In the genomic region with DNA sequence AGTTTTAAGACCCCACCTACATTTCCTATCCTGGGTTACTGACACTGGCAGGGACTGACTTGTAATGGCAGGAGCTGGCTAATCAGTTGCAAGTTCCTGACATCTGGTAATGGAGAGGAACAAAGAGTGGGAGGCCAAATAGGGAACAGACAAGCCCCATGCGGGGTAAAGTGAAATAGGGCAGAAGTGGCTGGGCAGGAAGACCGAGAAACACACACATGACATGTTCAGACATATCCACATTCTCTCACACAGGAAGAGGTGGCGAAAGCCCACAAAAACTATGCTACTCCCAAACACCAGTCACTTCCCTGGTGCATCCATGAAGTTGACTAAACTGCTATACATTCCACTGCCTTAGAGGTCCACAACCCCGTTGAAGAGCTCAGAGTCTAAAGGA, we compare ENCODE assay signal across 9 cellular contexts.
DNase-seq lines count a peak whose midpoint lies in the region; ATAC-seq, FAIRE-seq and TF ChIP-seq lines count a peak whose summit lies in the region.
"Had no signal": no experiment of that assay in that cellular context is flagged by ENCODE, and none has a peak within 500 bp of the region (broad histone marks: within the 10 kb centered on the region; RNA-seq: fewer than 3 reads in every experiment).

No MANE protein-coding gene starts in this region.

- POLR2A ChIA-PET in CD4-positive, alpha-beta memory T cell (lab: Charles Lee; ENCODE audit: partially characterized antibody), result interaction anchor here (0.6 to 1.9 kb wide), 3 partner anchors 164 to 232 kb away, joined by 3 to 5 read pairs (median 3); no protein-coding TSS in a partner anchor

- no peak overlapping the region for H4K5ac ChIP-seq in H9 (ENCODE audit: insufficient read length, low read depth, low read length)

- no peak overlapping the region for H4K8ac ChIP-seq in H9 (replicated peaks; ENCODE audit: insufficient read length, low read depth, low read length)

- no peak overlapping the region for H2BK15ac ChIP-seq in H9 (ENCODE audit: low read depth, low read length)

- H3K23ac ChIP-seq in H9 (ENCODE audit: insufficient read length, low read depth, low read length), result no peak overlapping the region

- H3K4me1 ChIP-seq in CD4-positive, alpha-beta memory T cell (ENCODE audit: insufficient read depth, low read length), result peaks cover 44% of the 10 kb centered on the region
- H3K4me1 ChIP-seq in osteoblast (ENCODE audit: insufficient read depth, low read length), result peaks cover 27% of the 10 kb centered on the region
- H3K4me1 ChIP-seq in H9 (ENCODE audit: insufficient read depth, low read length), result no peaks in the 10 kb centered on the region; the same call in 1 of the 2 replicates

- H3K27ac Mint-ChIP-seq in CD4-positive, alpha-beta memory T cell, result peak overlapping the region in 5 of 7 donors; percentile 30 to 91 (median 75)
- peak overlapping the region in 1 of 3 experiments; percentile 89; a peak in 2 of 7 replicates for H3K27ac Mint-ChIP-seq in H9

- peak; percentile 92 for FAIRE-seq in bronchial epithelial cell (lab: Jason Lieb, UNC)

- no peak overlapping the region for H3K4me2 ChIP-seq in osteoblast (ENCODE audit: insufficient read depth, low read length)
- H3K4me2 ChIP-seq in H9 (ENCODE audit: insufficient read depth, insufficient read length, low read length), result no peak overlapping the region

- H2BK5ac ChIP-seq in H9 (ENCODE audit: insufficient read length, low read length), result no peak overlapping the region

- no peak overlapping the region; the same call in 1 of the 2 replicates for H3K14ac ChIP-seq in H9 (ENCODE audit: insufficient read depth, low read length)

- TF ChIP-seq CTCF in bronchial epithelial cell (IDR thresholded peaks at IDR 0.05; ENCODE audit: insufficient read depth, low read length, severe bottlenecking) (no peak), osteoblast (IDR thresholded peaks at IDR 0.05; ENCODE audit: extremely low read depth, low read depth, low read length) (no peak), H9 (conservative IDR thresholded peaks at IDR 0.05) (no peak)

- H3T11ph ChIP-seq in H9 (ENCODE audit: low read length), result no peak overlapping the region

- no peak overlapping the region for H3K18ac ChIP-seq in H9 (ENCODE audit: insufficient read length, low read depth, low read length)

- intact Hi-C loops in CD4-positive, alpha-beta memory T cell (cut with micrococcal nuclease), result loop anchor here (10.0 kb wide), 1 partner anchor 413 kb away; no protein-coding TSS in a partner anchor

- no peak overlapping the region for H2BK20ac ChIP-seq in H9 (ENCODE audit: low read depth, low read length, poor library complexity, severe bottlenecking)

- no peak overlapping the region for H2BK12ac ChIP-seq in H9 (ENCODE audit: insufficient read length, low read depth, low read length)

- H3K27me3 ChIP-seq in CD4-positive, alpha-beta memory T cell (ENCODE audit: insufficient read depth, low read length), result no peaks in the 10 kb centered on the region
- H3K27me3 ChIP-seq in bronchial epithelial cell (ENCODE audit: control insufficient read depth, insufficient read depth, low read length) (no peaks in the 10 kb centered on the region), osteoblast (ENCODE audit: insufficient read depth, low read length) (no peaks in the 10 kb centered on the region), H9 (ENCODE audit: insufficient read depth, low read length) (no peaks in the 10 kb centered on the region)

- no peaks in the 10 kb centered on the region for H3K23me2 ChIP-seq in H9 (ENCODE audit: insufficient read length, low read depth, low read length, poor library complexity, severe bottlenecking)

- no peak overlapping the region for H2BK120ac ChIP-seq in H9 (ENCODE audit: low read depth, low read length, poor library complexity, severe bottlenecking)

- no peak overlapping the region for H3K56ac ChIP-seq in H9 (ENCODE audit: insufficient read length, low read depth, low read length)

- peaks cover 0 to 1% (median 0%) of the 10 kb centered on the region in 8 donors for H3K9me3 Mint-ChIP-seq in CD4-positive, alpha-beta memory T cell
- peaks cover 7 to 15% of the 10 kb centered on the region in 2 experiments for H3K9me3 Mint-ChIP-seq in H9

- H3K27ac ChIP-seq in CD4-positive, alpha-beta memory T cell (ENCODE audit: low read depth, low read length), result no peak overlapping the region
- H3K27ac ChIP-seq in osteoblast (ENCODE audit: low read depth, low read length), result peak overlapping the region; percentile 21
- no peak overlapping the region for H3K27ac ChIP-seq in H9 (ENCODE audit: insufficient read length, low read depth, low read length)

- H3K27me3 Mint-ChIP-seq in CD4-positive, alpha-beta memory T cell, result no peaks in the 10 kb centered on the region
- H3K27me3 Mint-ChIP-seq in H9 (ENCODE audit: low read depth), result no peaks in the 10 kb centered on the region; the same call in 1 of the 2 replicates
- H3K27me3 Mint-ChIP-seq: naive B cell had no signal

- H3K9me3 ChIP-seq in CD4-positive, alpha-beta memory T cell (ENCODE audit: control insufficient read depth in 1 of 2, low read length in 2 of 2), result no peaks in the 10 kb centered on the region
- H3K9me3 ChIP-seq in osteoblast (ENCODE audit: low read depth, low read length) (no peaks in the 10 kb centered on the region), H9 (ENCODE audit: control insufficient read depth, low read depth, low read length) (no peaks in the 10 kb centered on the region)

- H3K4me3 Mint-ChIP-seq in CD4-positive, alpha-beta memory T cell, result peak overlapping the region in 7 of 8 donors; percentile 17 to 77 (median 53)
- H3K4me3 Mint-ChIP-seq in H9, result no peak overlapping the region

- no peaks in the 10 kb centered on the region for H3K79me1 ChIP-seq in H9 (ENCODE audit: insufficient read depth, low read depth, low read length, poor library complexity, severe bottlenecking)

- H4K91ac ChIP-seq in H9 (ENCODE audit: insufficient read length, low read depth, low read length), result no peak overlapping the region

- H3K4me3 ChIP-seq in CD4-positive, alpha-beta memory T cell (ENCODE audit: low read length in 2 of 2), result no peak overlapping the region
- H3K4me3 ChIP-seq in bronchial epithelial cell (ENCODE audit: low read depth, low read length), result no peak overlapping the region
- no peak overlapping the region for H3K4me3 ChIP-seq in osteoblast (ENCODE audit: insufficient read depth, low read length)

- H3K9ac ChIP-seq in H9 (ENCODE audit: extremely low read depth, insufficient read length, low read length), result no peak overlapping the region

- no peak for DNase-seq in CD4-positive, alpha-beta memory T cell
- DNase-seq in bronchial epithelial cell (ENCODE audit: low read depth), result peak; percentile 99
- DNase-seq in osteoblast (ENCODE audit: insufficient read length, low spot score, missing footprints), result peak; percentile 5
- no peak for DNase-seq in H9
- DNase-seq: naive B cell had no signal

- H2AFZ ChIP-seq in osteoblast (ENCODE audit: low read length) (no peak overlapping the region), H9 (ENCODE audit: low read length) (no peak overlapping the region)

- no CpG with 5 or more reads among the region's 4 CpGs for WGBS in H9 (ENCODE audit: extremely low coverage, insufficient read length, low lambda C conversion rate)

- no peak overlapping the region for H3K4ac ChIP-seq in H9 (ENCODE audit: low read depth, low read length)

- no peaks in the 10 kb centered on the region for H3K36me3 ChIP-seq in CD4-positive, alpha-beta memory T cell (ENCODE audit: insufficient read depth, low read length)
- H3K36me3 ChIP-seq in bronchial epithelial cell (ENCODE audit: control insufficient read depth, insufficient read depth, low read length) (no peaks in the 10 kb centered on the region), osteoblast (ENCODE audit: insufficient read depth, low read length) (no peaks in the 10 kb centered on the region)

- no peaks in the 10 kb centered on the region for H3K36me3 Mint-ChIP-seq in CD4-positive, alpha-beta memory T cell
- H3K36me3 Mint-ChIP-seq in H9 (ENCODE audit: insufficient read depth in 1 of 3, low read depth in 3 of 3), result peaks cover 2 to 11% (median 5%) of the 10 kb centered on the region in 3 experiments; a peak in 5 of 7 replicates
- H3K36me3 Mint-ChIP-seq: naive B cell had no signal

- H4K20me1 ChIP-seq in osteoblast (ENCODE audit: insufficient read depth, low read length) (no peaks in the 10 kb centered on the region), H9 (ENCODE audit: control insufficient read depth, insufficient read depth, insufficient read length) (no peaks in the 10 kb centered on the region)

- no peak overlapping the region for H2AK5ac ChIP-seq in H9 (ENCODE audit: insufficient read length, low read length)

- H3K4me1 Mint-ChIP-seq in CD4-positive, alpha-beta memory T cell, result peaks cover 30 to 54% (median 41%) of the 10 kb centered on the region in 4 donors
- H3K4me1 Mint-ChIP-seq in H9, result peaks cover 15 to 23% of the 10 kb centered on the region in 2 experiments

- ATAC-seq in GM21360 (IDR thresholded peaks at IDR 0.05; ENCODE audit: unreplicated experiment) (peak; percentile 67), HG03571 (IDR thresholded peaks at IDR 0.05; ENCODE audit: unreplicated experiment) (peak; percentile 85), HG02970 (IDR thresholded peaks at IDR 0.05; ENCODE audit: low FRiP score, unreplicated experiment) (no peak), HG02840 (IDR thresholded peaks at IDR 0.05; ENCODE audit: low FRiP score, unreplicated experiment) (no peak)

- H3K79me2 ChIP-seq in osteoblast (ENCODE audit: insufficient read depth, low read length) (no peaks in the 10 kb centered on the region), H9 (ENCODE audit: insufficient read depth, low read length) (no peaks in the 10 kb centered on the region)

- CTCF ChIA-PET in CD4-positive, alpha-beta memory T cell (lab: Charles Lee; ENCODE audit: partially characterized antibody), result interaction anchor here (1.2 kb wide), 3 partner anchors 47 to 186 kb away, joined by 3 read pairs; no protein-coding TSS in a partner anchor

Comparison
In these comparisons a context has a peak if more than half of its experiments do, and no peak if none do; other contexts are left out.
1. DNase-seq: peak in bronchial epithelial cell (single experiment) and osteoblast (single experiment); none in CD4-positive, alpha-beta memory T cell (0 of 5) and H9 (single experiment).
2. H3K4me3 Mint-ChIP-seq: peak in CD4-positive, alpha-beta memory T cell (7 of 8); none in H9 (0 of 2).
3. ATAC-seq: peak in GM21360 (single experiment) and HG03571 (single experiment); none in HG02970 (single experiment) and HG02840 (single experiment).